Comparison of ENCODE assay signal across 10 cellular contexts in the genomic region with DNA sequence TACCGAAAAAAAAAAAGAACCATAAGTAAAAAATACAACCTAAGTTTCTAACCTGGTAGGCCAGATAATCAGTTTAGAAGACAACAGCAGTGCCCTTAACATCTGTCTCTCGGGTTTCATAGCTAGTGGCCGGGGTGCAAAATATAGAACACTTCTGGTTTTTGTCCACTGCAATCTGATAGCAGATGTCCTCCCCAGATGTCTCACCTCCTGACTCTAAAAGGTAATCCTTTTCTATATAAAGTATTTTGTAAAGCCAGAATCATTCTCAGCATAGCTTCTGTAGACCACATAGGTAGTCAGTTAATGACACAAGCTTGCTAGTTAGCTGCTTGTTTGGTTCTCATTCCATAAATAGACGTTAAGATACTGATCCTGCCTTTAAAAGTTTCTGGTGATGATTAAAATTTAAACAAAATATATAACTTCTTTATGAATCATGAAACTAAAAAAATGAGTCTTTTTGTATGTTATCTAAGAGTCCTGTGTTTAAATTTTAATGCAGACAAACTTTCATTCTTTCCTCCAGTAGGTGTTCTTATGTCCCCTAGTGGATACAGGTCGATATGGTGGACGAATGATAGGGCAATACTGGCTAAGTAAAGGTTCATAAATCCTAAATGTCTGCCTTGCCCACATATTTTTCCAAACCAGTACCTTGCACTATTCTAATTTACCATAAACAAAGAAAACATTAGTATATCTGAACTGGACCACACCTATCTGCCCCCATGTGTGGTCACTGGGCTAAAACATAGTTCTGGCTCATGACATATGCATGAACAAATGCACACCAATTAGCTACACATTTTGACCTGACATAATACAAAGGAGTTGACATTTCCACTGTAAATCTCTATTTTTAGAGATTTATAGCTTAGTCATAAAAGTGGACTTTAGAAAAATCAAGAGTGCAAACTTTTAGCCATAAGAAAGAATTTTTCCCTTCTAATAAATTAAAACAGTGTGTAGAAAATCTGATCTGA.
DNase-seq lines count a peak whose midpoint lies in the region; ATAC-seq and TF ChIP-seq lines count a peak whose summit lies in the region.
"Had no signal": no experiment of that assay in that cellular context is flagged by ENCODE, and none has a peak within 500 bp of the region (broad histone marks: within the 10 kb centered on the region; RNA-seq: fewer than 3 reads in every experiment).

No MANE protein-coding gene starts in this region.

- peak; percentile 38 for TF ChIP-seq CTCF in AG04450 (IDR thresholded peaks at IDR 0.05; ENCODE audit: low read depth, low read length)

- no peak overlapping the region for H3K27ac Mint-ChIP-seq in activated T-helper 1 cell treated with anti-CD3 and anti-CD28 coated beads, Interleukin-12 subunit alpha, Interleukin-12 subunit beta, Interleukin-2, Interleukin-4 antibody, amounts not matched to agents 30 ng/mL and 10 ng/mL and 1 ng/mL, durations not matched to agents 14 hours and 24 hours and 36 hours
- H3K27ac Mint-ChIP-seq: activated naive CD4-positive, alpha-beta T cell treated with anti-CD3 and anti-CD28 coated beads, Interleukin-2, amount 50 U/mL, for 24 hours had no signal

- no peak overlapping the region for H3K27ac ChIP-seq in AG04450 (ENCODE audit: low read depth, low read length)
- H3K27ac ChIP-seq: left ventricle myocardium inferior had no signal

- peaks cover 6% of the 10 kb centered on the region for H3K4me1 Mint-ChIP-seq in activated T-helper 1 cell treated with anti-CD3 and anti-CD28 coated beads, Interleukin-12 subunit alpha, Interleukin-12 subunit beta, Interleukin-2, Interleukin-4 antibody, amounts not matched to agents 30 ng/mL and 10 ng/mL and 1 ng/mL, durations not matched to agents 14 hours and 24 hours and 36 hours (ENCODE audit: low read depth)

- no peaks in the 10 kb centered on the region for H3K9me3 Mint-ChIP-seq in activated T-helper 1 cell treated with anti-CD3 and anti-CD28 coated beads, Interleukin-12 subunit alpha, Interleukin-12 subunit beta, Interleukin-2, Interleukin-4 antibody, amounts not matched to agents 30 ng/mL and 10 ng/mL and 1 ng/mL, durations not matched to agents 14 hours and 24 hours and 36 hours

- DNase-seq in AG04450 (ENCODE audit: low read depth, low spot score) (no peak), adipocyte (ENCODE audit: low read depth) (peak; percentile 22), left cardiac atrium (no peak), T-helper 2 cell (no peak), Kasumi-1 (lab: John Stamatoyannopoulos, UW) (no peak)
- no peak for DNase-seq in activated T-helper 1 cell treated with anti-CD3 and anti-CD28 coated beads, Interleukin-12 subunit alpha, Interleukin-12 subunit beta, Interleukin-2, Interleukin-4 antibody, amounts not matched to agents 30 ng/mL and 10 ng/mL and 1 ng/mL, durations not matched to agents 14 hours and 24 hours and 36 hours (ENCODE audit: low spot score)
- DNase-seq: left ventricle myocardium inferior had no signal

- H3K36me3 ChIP-seq in adipocyte (ENCODE audit: control insufficient read depth, insufficient read depth, low read length, severe bottlenecking) = no peaks in the 10 kb centered on the region
- H3K36me3 ChIP-seq: left ventricle myocardium inferior had no signal

- no peak overlapping the region for H3K4me3 Mint-ChIP-seq in activated T-helper 1 cell treated with anti-CD3 and anti-CD28 coated beads, Interleukin-12 subunit alpha, Interleukin-12 subunit beta, Interleukin-2, Interleukin-4 antibody, amounts not matched to agents 30 ng/mL and 10 ng/mL and 1 ng/mL, durations not matched to agents 14 hours and 24 hours and 36 hours
- H3K4me3 Mint-ChIP-seq: activated naive CD4-positive, alpha-beta T cell treated with anti-CD3 and anti-CD28 coated beads, Interleukin-2, amount 50 U/mL, for 24 hours had no signal

- no peak overlapping the region for H3K4me3 ChIP-seq in AG04450 (ENCODE audit: low read depth, low read length)
- H3K4me3 ChIP-seq in adipocyte (ENCODE audit: low read length) = no peak overlapping the region
- H3K4me3 ChIP-seq: left ventricle myocardium inferior had no signal

- no peaks in the 10 kb centered on the region for H3K27me3 Mint-ChIP-seq in activated T-helper 1 cell treated with anti-CD3 and anti-CD28 coated beads, Interleukin-12 subunit alpha, Interleukin-12 subunit beta, Interleukin-2, Interleukin-4 antibody, amounts not matched to agents 30 ng/mL and 10 ng/mL and 1 ng/mL, durations not matched to agents 14 hours and 24 hours and 36 hours (ENCODE audit: insufficient read depth)
- H3K27me3 Mint-ChIP-seq: activated naive CD4-positive, alpha-beta T cell treated with anti-CD3 and anti-CD28 coated beads, Interleukin-2, amount 50 U/mL, for 24 hours had no signal

- CTCF ChIA-PET in AG04450 (lab: Charles Lee) = interaction anchor here (0.5 to 0.7 kb wide), 2 partner anchors 60 to 468 kb away, joined by 3 to 6 read pairs; no protein-coding TSS in a partner anchor

- H3K9me3 ChIP-seq in AG04450 (ENCODE audit: control insufficient read depth, insufficient read depth, low read length) = no peaks in the 10 kb centered on the region
- H3K9me3 ChIP-seq in adipocyte (ENCODE audit: control insufficient read depth, low read length) = no peaks in the 10 kb centered on the region
- H3K9me3 ChIP-seq: left ventricle myocardium inferior had no signal

- no peak overlapping the region for H3K9ac ChIP-seq in adipocyte (ENCODE audit: low read length)

- peaks cover 12% of the 10 kb centered on the region for H3K4me1 ChIP-seq in adipocyte (ENCODE audit: control insufficient read depth, insufficient read depth, low read length)
- H3K4me1 ChIP-seq: left ventricle myocardium inferior had no signal

- ATAC-seq in GM19043 (IDR thresholded peaks at IDR 0.05; ENCODE audit: low read depth, unreplicated experiment) = peak; percentile 77
- peak; percentile 66 for ATAC-seq in HG03045 (IDR thresholded peaks at IDR 0.05; ENCODE audit: unreplicated experiment)
- no peak for ATAC-seq in left cardiac atrium

- POLR2A ChIA-PET in AG04450 (lab: Yijun Ruan, JAX) = no interaction called here

- no peaks in the 10 kb centered on the region for H3K27me3 ChIP-seq in AG04450 (ENCODE audit: control insufficient read depth, insufficient read depth, low read length)
- no peaks in the 10 kb centered on the region for H3K27me3 ChIP-seq in adipocyte (replicated peaks; ENCODE audit: control insufficient read depth, insufficient read depth, low read length)

- H3K36me3 Mint-ChIP-seq in activated T-helper 1 cell treated with anti-CD3 and anti-CD28 coated beads, Interleukin-12 subunit alpha, Interleukin-12 subunit beta, Interleukin-2, Interleukin-4 antibody, amounts not matched to agents 30 ng/mL and 10 ng/mL and 1 ng/mL, durations not matched to agents 14 hours and 24 hours and 36 hours (ENCODE audit: low read depth) = no peaks in the 10 kb centered on the region

- intact Hi-C loops in left cardiac atrium (cut with DNase I) = no loop called here
- intact Hi-C loops in activated T-helper 1 cell treated with anti-CD3 and anti-CD28 coated beads, Interleukin-12 subunit alpha, Interleukin-12 subunit beta, Interleukin-2, Interleukin-4 antibody, amounts not matched to agents 30 ng/mL and 10 ng/mL and 1 ng/mL, durations not matched to agents 14 hours and 24 hours and 36 hours (cut with micrococcal nuclease) = no loop called here

Comparison
In these comparisons a context has a peak if more than half of its experiments do, and no peak if none do; other contexts are left out.
1. ATAC-seq: peak in GM19043 (single experiment) and HG03045 (single experiment); none in left cardiac atrium (0 of 2).